19 cellular contexts compared by ENCODE assay signal in the genomic region with DNA sequence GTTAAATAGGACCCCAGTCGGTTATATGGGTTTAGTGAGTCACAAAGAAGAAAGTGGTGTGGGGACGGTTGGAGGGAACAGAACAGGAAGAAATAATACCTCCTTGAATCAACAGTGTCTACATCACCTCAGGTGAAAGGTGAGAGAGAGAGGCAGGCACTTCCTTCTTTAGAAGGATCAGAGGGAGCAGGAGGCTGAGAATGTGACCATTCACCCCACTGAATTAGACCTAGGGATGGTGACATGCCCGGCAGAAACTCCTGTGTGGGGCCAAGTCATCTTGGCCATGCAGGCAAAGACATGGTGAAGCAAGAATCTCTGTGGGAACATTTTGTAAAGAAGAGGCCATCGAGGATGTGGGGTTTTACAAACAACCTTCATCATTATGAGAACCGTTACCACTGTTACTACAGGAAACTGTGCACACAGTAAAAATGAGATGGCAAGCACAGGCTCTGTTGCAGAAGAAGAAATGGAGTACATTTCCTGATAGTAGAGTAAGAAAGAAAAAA.
A peak's percentile ranks its signal among the peaks of the same experiment; 100 is the strongest.
DNase-seq lines count a peak whose midpoint lies in the region; ATAC-seq and TF ChIP-seq lines count a peak whose summit lies in the region.
"Had no signal": no experiment of that assay in that cellular context is flagged by ENCODE, and none has a peak within 500 bp of the region (broad histone marks: within the 10 kb centered on the region; RNA-seq: fewer than 3 reads in every experiment).

No MANE protein-coding gene starts in this region.

- H3K9me3 Mint-ChIP-seq in naive thymus-derived CD8-positive, alpha-beta T cell, result peaks cover 0 to 11% (median 0%) of the 10 kb centered on the region in 9 donors
- H3K9me3 Mint-ChIP-seq: GM23338, WTC11 had no signal

- H3K36me3 ChIP-seq in osteoblast (ENCODE audit: insufficient read depth, low read length), result no peaks in the 10 kb centered on the region
- H3K36me3 ChIP-seq: brain microvascular endothelial cell, heart left ventricle, thoracic aorta had no signal

- peak; percentile 82 to 92 for ATAC-seq in naive thymus-derived CD8-positive, alpha-beta T cell
- no peak for ATAC-seq in HG02610 (IDR thresholded peaks at IDR 0.05; ENCODE audit: unreplicated experiment)
- ATAC-seq: GM23338, heart left ventricle, WTC11 had no signal

- H3K4me3 Mint-ChIP-seq in naive thymus-derived CD8-positive, alpha-beta T cell, result peak overlapping the region; percentile 33 to 73 (median 63)
- H3K4me3 Mint-ChIP-seq: GM23338, WTC11 had no signal

- no peaks in the 10 kb centered on the region for H3K4me1 ChIP-seq in osteoblast (ENCODE audit: insufficient read depth, low read length)
- H3K4me1 ChIP-seq: heart left ventricle had no signal

- H4K20me1 ChIP-seq in osteoblast (ENCODE audit: insufficient read depth, low read length), result no peaks in the 10 kb centered on the region

- no peak overlapping the region for H3K4me3 ChIP-seq in GM12865 (ENCODE audit: low read depth, low read length)
- H3K4me3 ChIP-seq in osteoblast (ENCODE audit: insufficient read depth, low read length), result no peak overlapping the region
- H3K4me3 ChIP-seq: GM23338, heart left ventricle, thoracic aorta had no signal

- H3K27me3 Mint-ChIP-seq in naive thymus-derived CD8-positive, alpha-beta T cell, result no peaks in the 10 kb centered on the region

- H3K27ac Mint-ChIP-seq in naive thymus-derived CD8-positive, alpha-beta T cell, result peak overlapping the region; percentile 91 to 99 (median 95)
- H3K27ac Mint-ChIP-seq: GM23338, WTC11 had no signal

- no peak overlapping the region for H3K27ac ChIP-seq in osteoblast (ENCODE audit: low read depth, low read length)
- H3K27ac ChIP-seq: brain microvascular endothelial cell, thoracic aorta had no signal

- no peak overlapping the region for H2AFZ ChIP-seq in osteoblast (ENCODE audit: low read length)
- H2AFZ ChIP-seq: GM23338 had no signal

- no peaks in the 10 kb centered on the region for H3K36me3 Mint-ChIP-seq in naive thymus-derived CD8-positive, alpha-beta T cell
- H3K36me3 Mint-ChIP-seq: WTC11 had no signal

- POLR2A ChIA-PET in naive thymus-derived CD8-positive, alpha-beta T cell (lab: Charles Lee), result interaction anchor here (0.7 to 11.4 kb wide), 5 partner anchors 14 to 144 kb away, joined by 3 to 89 read pairs (median 4); no protein-coding TSS in a partner anchor

- no peaks in the 10 kb centered on the region for H3K9me3 ChIP-seq in osteoblast (ENCODE audit: low read depth, low read length)
- H3K9me3 ChIP-seq: heart left ventricle, thoracic aorta had no signal

- no peaks in the 10 kb centered on the region for H3K79me2 ChIP-seq in osteoblast (ENCODE audit: insufficient read depth, low read length)

- H3K4me2 ChIP-seq in osteoblast (ENCODE audit: insufficient read depth, low read length), result no peak overlapping the region
- H3K4me2 ChIP-seq: GM23338 had no signal

- DNase-seq in GM12865 (ENCODE audit: low read depth) (peak; percentile 9), T-helper 22 cell (ENCODE audit: low read depth) (peak; percentile 21), SHP77 treated with DMSO at 0.1 percent for 48 hours (lab: John Stamatoyannopoulos, UW) (no peak), osteoblast (ENCODE audit: insufficient read length, low spot score, missing footprints) (no peak)
- peak; percentile 66 for DNase-seq in activated effector memory CD4-positive, alpha-beta T cell treated with anti-CD3 and anti-CD28 coated beads, Interleukin-2, amount 50 U/mL, for 16 hours
- DNase-seq in naive thymus-derived CD8-positive, alpha-beta T cell, result peak in 8 of 10 donors; percentile 16 to 83 (median 67)
- DNase-seq: activated gamma-delta T cell, AML-193, brain microvascular endothelial cell, heart left ventricle, KG1, mammary epithelial cell, NCI-H1105, NCI-H2171, SW 1271 had no signal

- no peaks in the 10 kb centered on the region for H3K27me3 ChIP-seq in osteoblast (ENCODE audit: insufficient read depth, low read length)
- H3K27me3 ChIP-seq: brain microvascular endothelial cell had no signal

- TF ChIP-seq CTCF in GM12865 (IDR thresholded peaks at IDR 0.05; ENCODE audit: insufficient read depth, low read depth, low read length, missing control alignments) (no peak), osteoblast (IDR thresholded peaks at IDR 0.05; ENCODE audit: extremely low read depth, low read depth, low read length) (no peak)

- peaks cover 41 to 87% (median 81%) of the 10 kb centered on the region in 4 donors for H3K4me1 Mint-ChIP-seq in naive thymus-derived CD8-positive, alpha-beta T cell

Comparison
In these comparisons a context has a peak if more than half of its experiments do, and no peak if none do; other contexts are left out.
1. DNase-seq: peak in GM12865 (single experiment), T-helper 22 cell (single experiment), activated effector memory CD4-positive, alpha-beta T cell treated with anti-CD3 and anti-CD28 coated beads, Interleukin-2, amount 50 U/mL, for 16 hours (single experiment) and naive thymus-derived CD8-positive, alpha-beta T cell (8 of 10); none in SHP77 treated with DMSO at 0.1 percent for 48 hours (single experiment) and osteoblast (single experiment).